In genomic region chr12:117854339-117855012, GRCh38 we compare ENCODE assay signal across 8 cellular contexts.
DNase-seq lines count a peak whose midpoint lies in the region; ATAC-seq and TF ChIP-seq lines count a peak whose summit lies in the region.

No MANE protein-coding gene starts in this region.

- H3K4me3 Mint-ChIP-seq in nephron, result no peak overlapping the region

- peaks cover 4% of the 10 kb centered on the region for H3F3A ChIP-seq in SK-N-SH (replicated peaks; ENCODE audit: insufficient read depth)

- peaks cover 20% of the 10 kb centered on the region for H3K27me3 Mint-ChIP-seq in nephron (ENCODE audit: low read depth)

- H3K36me3 Mint-ChIP-seq in nephron (ENCODE audit: low read depth), result no peaks in the 10 kb centered on the region

- H3K27me3 ChIP-seq in SK-N-SH (ENCODE audit: insufficient read depth), result no peaks in the 10 kb centered on the region

- no peak for TF ChIP-seq EP300 in SK-N-SH (IDR thresholded peaks at IDR 0.05; ENCODE audit: borderline replicate concordance in 1 of 2, low read depth in 1 of 2, low read length in 1 of 2)

- H3K4me2 ChIP-seq in SK-N-SH, result no peak overlapping the region

- POLR2A ChIA-PET in SK-N-SH (lab: Yijun Ruan, JAX), result no interaction called here

- no peaks in the 10 kb centered on the region for H3K36me3 ChIP-seq in SK-N-SH (replicated peaks in 1 of 2; ENCODE audit: control insufficient read depth in 1 of 2, insufficient read depth in 2 of 2, low read length in 1 of 2)

- H3K9me3 Mint-ChIP-seq in nephron, result no peaks in the 10 kb centered on the region

- peak; percentile 62 for TF ChIP-seq CTCF in SK-N-SH (IDR thresholded peaks at IDR 0.05)
- peak; percentile 38 to 57 (median 41) for TF ChIP-seq CTCF in nephron (IDR thresholded peaks at IDR 0.05; ENCODE audit: unreplicated experiment in 3 of 3)

- H3K9me3 ChIP-seq in SK-N-SH, result no peaks in the 10 kb centered on the region

- H4K20me1 ChIP-seq in SK-N-SH (ENCODE audit: insufficient read depth), result no peaks in the 10 kb centered on the region

- peak; percentile 46; the same call in 1 of the 2 replicates for TF ChIP-seq RAD21 in SK-N-SH (IDR thresholded peaks at IDR 0.05; ENCODE audit: low read length)

- no peaks in the 10 kb centered on the region for H3K9me2 ChIP-seq in SK-N-SH

- WGBS in SK-N-SH (ENCODE audit: low lambda C conversion rate), result 71% methylated on average over 6 of the region's 6 CpGs

- H3K4me1 Mint-ChIP-seq in nephron, result no peaks in the 10 kb centered on the region

- H3K4me1 ChIP-seq in SK-N-SH (ENCODE audit: control insufficient read depth in 1 of 2, insufficient read depth in 2 of 2, low read depth in 1 of 2, low read length in 1 of 2), result no peaks in the 10 kb centered on the region

- no peak overlapping the region for H3K9ac ChIP-seq in SK-N-SH

- H3K27ac Mint-ChIP-seq in nephron, result no peak overlapping the region

- ATAC-seq in HG03025 (IDR thresholded peaks at IDR 0.05; ENCODE audit: low FRiP score, unreplicated experiment) (no peak), HG03571 (IDR thresholded peaks at IDR 0.05; ENCODE audit: unreplicated experiment) (no peak)

- H3K4me3 ChIP-seq in SK-N-SH (ENCODE audit: low read depth in 2 of 2, low read length in 1 of 2), result peak overlapping the region in 1 of 2 experiments; percentile 46; a peak in 1 of 4 replicates

- peak; percentile 44 for DNase-seq in SIG-M5 treated with dmso at 0.1 percent for 504 hours (lab: John Stamatoyannopoulos, UW; ENCODE audit: unreplicated experiment)
- DNase-seq in SIG-M5 (lab: John Stamatoyannopoulos, UW), result no peak
- peak; percentile 46 for DNase-seq in M059J (ENCODE audit: low read depth)
- DNase-seq in SK-N-SH, result peak; percentile 75
- DNase-seq in cerebellum (ENCODE audit: low spot score), result peak; percentile 52

- H2AFZ ChIP-seq in SK-N-SH (ENCODE audit: low read depth), result no peak overlapping the region

- H3K27ac ChIP-seq in SK-N-SH (ENCODE audit: low read depth in 2 of 2, low read length in 1 of 2), result no peak overlapping the region

- CTCF ChIA-PET in SK-N-SH (lab: Yijun Ruan, JAX), result interaction anchor here (0.6 to 17.0 kb wide), 15 partner anchors 11 to 648 kb away, joined by 3 to 320 read pairs (median 4); no protein-coding TSS in a partner anchor

- H3K79me2 ChIP-seq in SK-N-SH (ENCODE audit: insufficient read depth), result no peaks in the 10 kb centered on the region

TF ChIP-seq in SK-N-SH, 30 proteins besides CTCF, POLR2A, EP300 and RAD21:
- TF ChIP-seq YY1 (IDR thresholded peaks at IDR 0.05; ENCODE audit: low read depth) (no peak), FOXJ3 (CRISPR knock-in tag; IDR thresholded peaks at IDR 0.05) (no peak), RCOR1 (IDR thresholded peaks at IDR 0.05; ENCODE audit: low read length) (no peak), JUND (IDR thresholded peaks at IDR 0.05) (no peak), MEF2A (IDR thresholded peaks at IDR 0.05; ENCODE audit: borderline replicate concordance, low read depth) (no peak), RXRA (IDR thresholded peaks at IDR 0.05; ENCODE audit: borderline replicate concordance, low read depth) (no peak), USF2 (IDR thresholded peaks at IDR 0.05; ENCODE audit: borderline replicate concordance, low read depth, low read length) (no peak), GABPA (IDR thresholded peaks at IDR 0.05; ENCODE audit: low read depth) (no peak), ELF1 (IDR thresholded peaks at IDR 0.05) (no peak), PBX3 (IDR thresholded peaks at IDR 0.05) (no peak), ZBTB33 (IDR thresholded peaks at IDR 0.05; ENCODE audit: borderline replicate concordance, low read depth) (no peak), EZH2phosphoT487 (IDR thresholded peaks at IDR 0.05; ENCODE audit: borderline replicate concordance, low read depth) (no peak), FOSL2 (IDR thresholded peaks at IDR 0.05; ENCODE audit: borderline replicate concordance, low read depth) (no peak), CHD2 (IDR thresholded peaks at IDR 0.05; ENCODE audit: low read length, partially characterized antibody) (no peak), SIN3A (IDR thresholded peaks at IDR 0.05; ENCODE audit: borderline replicate concordance, low read depth, low read length) (no peak), TEAD4 (IDR thresholded peaks at IDR 0.05; ENCODE audit: borderline replicate concordance, insufficient read depth) (no peak)
